ENCODE assay signal across 1 cellular context in the genomic region with DNA sequence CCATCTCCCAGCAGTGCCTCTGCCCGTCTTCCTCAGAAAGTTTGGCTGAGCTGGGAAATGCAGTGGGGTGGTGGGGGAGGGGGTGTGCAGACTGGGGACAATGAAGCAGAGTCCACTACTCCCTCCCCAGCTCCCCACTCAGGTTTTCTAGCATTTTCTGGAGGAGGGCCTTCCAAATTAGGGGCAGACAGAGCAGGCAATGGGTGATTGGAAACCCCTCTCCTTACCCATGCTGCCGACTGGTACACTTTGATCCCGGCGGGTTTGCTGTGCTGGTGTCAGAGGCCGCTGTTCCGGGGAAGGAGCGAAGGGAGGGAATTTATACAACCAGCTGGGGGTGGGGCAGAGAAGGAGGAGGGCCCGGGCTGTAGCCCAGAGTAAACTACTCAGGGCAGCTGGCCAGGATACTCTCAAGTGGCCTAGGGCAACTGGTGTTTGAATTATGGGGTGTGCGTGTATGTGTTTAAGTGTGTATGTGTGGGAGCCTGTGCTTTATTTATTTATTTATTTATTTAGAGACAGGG.
TF ChIP-seq lines count a peak whose summit lies in the region.

A gene (minus strand): TSS at position 295 of the 524 bp plus-strand sequence. CDS start 64 bp downstream, at position 231.

TF ChIP-seq in K562, 482 proteins besides CTCF, POLR2A, EP300 and RAD21 (continued from another document):
- TF ChIP-seq, protein P1, sequence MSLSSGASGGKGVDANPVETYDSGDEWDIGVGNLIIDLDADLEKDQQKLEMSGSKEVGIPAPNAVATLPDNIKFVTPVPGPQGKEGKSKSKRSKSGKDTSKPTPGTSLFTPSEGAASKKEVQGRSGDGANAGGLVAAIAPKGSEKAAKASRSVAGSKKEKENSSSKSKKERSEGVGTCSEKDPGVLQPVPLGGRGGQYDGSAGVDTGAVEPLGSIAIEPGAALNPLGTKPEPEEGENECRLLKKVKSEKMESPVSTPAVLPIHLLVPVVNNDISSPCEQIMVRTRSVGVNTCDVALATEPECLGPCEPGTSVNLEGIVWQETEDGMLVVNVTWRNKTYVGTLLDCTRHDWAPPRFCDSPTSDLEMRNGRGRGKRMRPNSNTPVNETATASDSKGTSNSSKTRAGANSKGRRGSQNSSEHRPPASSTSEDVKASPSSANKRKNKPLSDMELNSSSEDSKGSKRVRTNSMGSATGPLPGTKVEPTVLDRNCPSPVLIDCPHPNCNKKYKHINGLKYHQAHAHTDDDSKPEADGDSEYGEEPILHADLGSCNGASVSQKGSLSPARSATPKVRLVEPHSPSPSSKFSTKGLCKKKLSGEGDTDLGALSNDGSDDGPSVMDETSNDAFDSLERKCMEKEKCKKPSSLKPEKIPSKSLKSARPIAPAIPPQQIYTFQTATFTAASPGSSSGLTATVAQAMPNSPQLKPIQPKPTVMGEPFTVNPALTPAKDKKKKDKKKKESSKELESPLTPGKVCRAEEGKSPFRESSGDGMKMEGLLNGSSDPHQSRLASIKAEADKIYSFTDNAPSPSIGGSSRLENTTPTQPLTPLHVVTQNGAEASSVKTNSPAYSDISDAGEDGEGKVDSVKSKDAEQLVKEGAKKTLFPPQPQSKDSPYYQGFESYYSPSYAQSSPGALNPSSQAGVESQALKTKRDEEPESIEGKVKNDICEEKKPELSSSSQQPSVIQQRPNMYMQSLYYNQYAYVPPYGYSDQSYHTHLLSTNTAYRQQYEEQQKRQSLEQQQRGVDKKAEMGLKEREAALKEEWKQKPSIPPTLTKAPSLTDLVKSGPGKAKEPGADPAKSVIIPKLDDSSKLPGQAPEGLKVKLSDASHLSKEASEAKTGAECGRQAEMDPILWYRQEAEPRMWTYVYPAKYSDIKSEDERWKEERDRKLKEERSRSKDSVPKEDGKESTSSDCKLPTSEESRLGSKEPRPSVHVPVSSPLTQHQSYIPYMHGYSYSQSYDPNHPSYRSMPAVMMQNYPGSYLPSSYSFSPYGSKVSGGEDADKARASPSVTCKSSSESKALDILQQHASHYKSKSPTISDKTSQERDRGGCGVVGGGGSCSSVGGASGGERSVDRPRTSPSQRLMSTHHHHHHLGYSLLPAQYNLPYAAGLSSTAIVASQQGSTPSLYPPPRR (CRISPR knock-in tag; IDR thresholded peaks at IDR 0.05; ENCODE audit: borderline replicate concordance) = no peak
- TF ChIP-seq, protein P2, sequence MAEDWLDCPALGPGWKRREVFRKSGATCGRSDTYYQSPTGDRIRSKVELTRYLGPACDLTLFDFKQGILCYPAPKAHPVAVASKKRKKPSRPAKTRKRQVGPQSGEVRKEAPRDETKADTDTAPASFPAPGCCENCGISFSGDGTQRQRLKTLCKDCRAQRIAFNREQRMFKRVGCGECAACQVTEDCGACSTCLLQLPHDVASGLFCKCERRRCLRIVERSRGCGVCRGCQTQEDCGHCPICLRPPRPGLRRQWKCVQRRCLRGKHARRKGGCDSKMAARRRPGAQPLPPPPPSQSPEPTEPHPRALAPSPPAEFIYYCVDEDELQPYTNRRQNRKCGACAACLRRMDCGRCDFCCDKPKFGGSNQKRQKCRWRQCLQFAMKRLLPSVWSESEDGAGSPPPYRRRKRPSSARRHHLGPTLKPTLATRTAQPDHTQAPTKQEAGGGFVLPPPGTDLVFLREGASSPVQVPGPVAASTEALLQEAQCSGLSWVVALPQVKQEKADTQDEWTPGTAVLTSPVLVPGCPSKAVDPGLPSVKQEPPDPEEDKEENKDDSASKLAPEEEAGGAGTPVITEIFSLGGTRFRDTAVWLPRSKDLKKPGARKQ (CRISPR knock-in tag; IDR thresholded peaks at IDR 0.05) = no peak
- TF ChIP-seq, protein P3, sequence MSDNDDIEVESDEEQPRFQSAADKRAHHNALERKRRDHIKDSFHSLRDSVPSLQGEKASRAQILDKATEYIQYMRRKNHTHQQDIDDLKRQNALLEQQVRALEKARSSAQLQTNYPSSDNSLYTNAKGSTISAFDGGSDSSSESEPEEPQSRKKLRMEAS (CRISPR knock-in tag; IDR thresholded peaks at IDR 0.05) = no peak
